Comparison of ENCODE assay signal across 8 cellular contexts in the genomic region with DNA sequence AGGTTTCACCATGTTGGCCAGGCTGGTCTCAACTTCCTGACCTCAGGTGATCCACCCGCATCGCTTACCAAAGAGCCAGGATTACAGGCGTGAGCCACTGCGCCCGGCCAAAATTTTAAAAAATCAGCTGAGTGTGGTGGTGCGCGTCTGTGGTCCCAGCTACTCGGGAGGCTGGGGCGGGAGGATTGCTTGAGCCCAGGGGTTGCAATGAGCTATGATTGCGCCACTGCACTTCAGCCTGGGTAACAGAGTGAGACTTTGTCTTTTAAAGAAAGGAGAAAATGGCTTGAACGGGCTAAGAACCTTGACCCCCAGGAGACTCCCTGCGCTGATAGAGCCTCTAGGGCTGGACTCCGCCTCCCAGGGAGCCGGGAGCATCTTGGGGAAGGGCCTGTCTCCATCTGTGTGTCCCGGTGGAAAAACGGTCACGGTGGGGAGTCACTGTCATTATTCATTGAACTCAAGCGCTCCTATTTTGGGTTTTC. TPM values are rescaled to one million over a fixed set of nuclear protein-coding genes. Genes with fewer than 3 reads are reported as not detected.
DNase-seq lines count a peak whose midpoint lies in the region; ATAC-seq and TF ChIP-seq lines count a peak whose summit lies in the region.

No MANE protein-coding gene starts in this region.

- no peaks in the 10 kb centered on the region for H3K9me3 Mint-ChIP-seq in CD4-positive, CD25-positive, alpha-beta regulatory T cell

- H3K36me3 ChIP-seq in CD4-positive, CD25-positive, alpha-beta regulatory T cell (ENCODE audit: control insufficient read depth, insufficient read depth, low read length), result no peaks in the 10 kb centered on the region
- H3K36me3 ChIP-seq in Loucy (ENCODE audit: insufficient read depth, low read length) (no peaks in the 10 kb centered on the region), mucosa of descending colon (ENCODE audit: low read depth) (no peaks in the 10 kb centered on the region)

- ATAC-seq in CD4-positive, CD25-positive, alpha-beta regulatory T cell (ENCODE audit: low read depth in 2 of 2), result no peak
- ATAC-seq in GM21526 (IDR thresholded peaks at IDR 0.05; ENCODE audit: low FRiP score, unreplicated experiment) (peak; percentile 10), mucosa of descending colon (peak; percentile 46)

- peaks cover 15 to 39% (median 29%) of the 10 kb centered on the region in 4 donors for H3K4me1 Mint-ChIP-seq in CD4-positive, CD25-positive, alpha-beta regulatory T cell

- no peaks in the 10 kb centered on the region for H3K27me3 ChIP-seq in CD4-positive, CD25-positive, alpha-beta regulatory T cell (ENCODE audit: control insufficient read depth, insufficient read depth, low read length)
- H3K27me3 ChIP-seq in Loucy (ENCODE audit: insufficient read depth, low read length, poor library complexity, severe bottlenecking), result no peaks in the 10 kb centered on the region

- H2AFZ ChIP-seq in Loucy (ENCODE audit: low read length), result peak overlapping the region; percentile 98

- no peaks in the 10 kb centered on the region for H3K9me3 ChIP-seq in CD4-positive, CD25-positive, alpha-beta regulatory T cell (ENCODE audit: control insufficient read depth in 2 of 2, low read length in 2 of 2)
- H3K9me3 ChIP-seq in Loucy (ENCODE audit: insufficient read depth, low read depth, low read length), result no peaks in the 10 kb centered on the region
- H3K9me3 ChIP-seq in mucosa of descending colon, result no peaks in the 10 kb centered on the region

- peaks cover 8% of the 10 kb centered on the region; the same call in 1 of the 2 replicates for H3K79me2 ChIP-seq in Loucy (ENCODE audit: insufficient read depth, low read length)

- peaks cover 6% of the 10 kb centered on the region for H3K27me3 Mint-ChIP-seq in CD4-positive, CD25-positive, alpha-beta regulatory T cell

- peaks cover 5% of the 10 kb centered on the region for H4K20me1 ChIP-seq in Loucy (ENCODE audit: insufficient read depth, low read length, poor library complexity, severe bottlenecking)

- H3K27ac Mint-ChIP-seq in CD4-positive, CD25-positive, alpha-beta regulatory T cell, result peak overlapping the region; percentile 56 to 92 (median 89)

- H3K9me2 ChIP-seq in Loucy (replicated peaks; ENCODE audit: low read depth, low read length), result no peaks in the 10 kb centered on the region

- H3F3A ChIP-seq in Loucy (ENCODE audit: low read depth), result peaks cover 24% of the 10 kb centered on the region; the same call in 1 of the 2 replicates

- H3K4me1 ChIP-seq in CD4-positive, CD25-positive, alpha-beta regulatory T cell (ENCODE audit: control insufficient read depth, insufficient read depth, low read length, poor library complexity, severe bottlenecking), result peaks cover 40% of the 10 kb centered on the region
- H3K4me1 ChIP-seq in Loucy (ENCODE audit: insufficient read depth, low read length, poor library complexity, severe bottlenecking) (peaks cover 34% of the 10 kb centered on the region), mucosa of descending colon (ENCODE audit: low read depth) (peaks cover 11% of the 10 kb centered on the region)

- intact Hi-C loops in mucosa of descending colon (cut with DNase I, micrococcal nuclease), result no loop called here

- TF ChIP-seq CTCF in Loucy (conservative IDR thresholded peaks at IDR 0.05; ENCODE audit: low read length) (no peak), mucosa of descending colon (IDR thresholded peaks at IDR 0.05) (no peak), GM13977 (IDR thresholded peaks at IDR 0.05; ENCODE audit: extremely low read depth, insufficient read depth, missing control alignments) (no peak), GM13976 (IDR thresholded peaks at IDR 0.05; ENCODE audit: borderline replicate concordance, control extremely low read depth, extremely low read depth, insufficient read depth, missing control alignments) (no peak)

- H3K9ac ChIP-seq in Loucy (ENCODE audit: low read depth, low read length, poor library complexity, severe bottlenecking), result peak overlapping the region; percentile 77

- H3K27ac ChIP-seq in CD4-positive, CD25-positive, alpha-beta regulatory T cell (ENCODE audit: insufficient read depth, low read length, poor library complexity, severe bottlenecking), result peak overlapping the region; percentile 90
- H3K27ac ChIP-seq in cingulate gyrus (ENCODE audit: low read depth, low read length), result peak overlapping the region; percentile 88

- peak overlapping the region; percentile 90 to 97 (median 92) for H3K4me3 Mint-ChIP-seq in CD4-positive, CD25-positive, alpha-beta regulatory T cell

- in situ Hi-C loops in GM13977 (cut with MboI; ENCODE audit: low pct_unique_long_range_greater_than_20kb, low sequenced_read_pairs, unreplicated experiment) (no loop called here), GM13976 (cut with MboI; ENCODE audit: low sequenced_read_pairs, unreplicated experiment) (no loop called here)

- peaks cover 11% of the 10 kb centered on the region for H3K36me3 Mint-ChIP-seq in CD4-positive, CD25-positive, alpha-beta regulatory T cell

- H3K4me3 ChIP-seq in CD4-positive, CD25-positive, alpha-beta regulatory T cell (ENCODE audit: low read depth, low read length), result peak overlapping the region; percentile 91
- H3K4me3 ChIP-seq in Loucy (ENCODE audit: low read length, poor library complexity, severe bottlenecking), result peak overlapping the region; percentile 97
- peak overlapping the region; percentile 27 for H3K4me3 ChIP-seq in mucosa of descending colon

- no peak for DNase-seq in CD4-positive, CD25-positive, alpha-beta regulatory T cell
- DNase-seq in mucosa of descending colon, result no peak
- DNase-seq in stimulated activated CD4-positive, alpha-beta T cell treated with anti-CD3 and anti-CD28 coated beads, Interleukin-12 subunit alpha, Interleukin-12 subunit beta, amount 100 ng/mL, for 4 hours, result no peak
- no peak for DNase-seq in GM13977 (ENCODE audit: low spot score)
- DNase-seq in GM13976 (ENCODE audit: low spot score), result no peak

- H3K4me2 ChIP-seq in Loucy (ENCODE audit: low read depth, low read length, poor library complexity, severe bottlenecking), result peak overlapping the region; percentile 100

RNA-seq across cellular contexts. Expression of a gene that starts 0.8 kb away (rescaled TPM):
- total RNA-seq in CD4-positive, CD25-positive, alpha-beta regulatory T cell, result 36.0 TPM
- polyA plus RNA-seq in CD4-positive, CD25-positive, alpha-beta regulatory T cell, result 10 to 100 TPM; 13.9 to 17.5 (median 16.4) TPM
- total RNA-seq in mucosa of descending colon, result 10 to 100 TPM in 1 of 3 donors, 1 to 10 TPM in 2; 7.4 to 24.8 (median 8.5) TPM

Comparison
In these comparisons a context has a peak if more than half of its experiments do, and no peak if none do; other contexts are left out.
1. ATAC-seq: peak in GM21526 (single experiment) and mucosa of descending colon (single experiment); none in CD4-positive, CD25-positive, alpha-beta regulatory T cell (0 of 2).
2. H3K4me3 ChIP-seq: peak in every context shown above with its lines; median percentile 97 in Loucy; 91 in CD4-positive, CD25-positive, alpha-beta regulatory T cell; 27 in mucosa of descending colon.